ENCODE assay signal across 8 cellular contexts in genomic region chr7:129089521-129090212, GRCh38.
A peak's percentile ranks its signal among the peaks of the same experiment; 100 is the strongest.
DNase-seq lines count a peak whose midpoint lies in the region; ATAC-seq and TF ChIP-seq lines count a peak whose summit lies in the region.

No MANE protein-coding gene starts in this region.

- DNase-seq in fibroblast of pulmonary artery (ENCODE audit: low read depth) (peak; percentile 54), kidney tubule cell (ENCODE audit: low spot score) (no peak), KG1 (lab: John Stamatoyannopoulos, UW) (no peak), middle frontal gyrus (ENCODE audit: extremely low spot score, low spot score) (no peak)
- no peak for DNase-seq in stimulated activated CD8-positive, alpha-beta memory T cell treated with anti-CD3 and anti-CD28 coated beads, Interleukin-4, amount 100 ng/mL, for 48 hours

- TF ChIP-seq POLR2A in GM18505 (IDR thresholded peaks at IDR 0.05; ENCODE audit: borderline replicate concordance, extremely low read depth, insufficient read depth, insufficient read length), result no peak

- ATAC-seq in GM18505 (IDR thresholded peaks at IDR 0.05; ENCODE audit: unreplicated experiment) (peak; percentile 69), GM21619 (IDR thresholded peaks at IDR 0.05; ENCODE audit: unreplicated experiment) (peak; percentile 78), HG03571 (IDR thresholded peaks at IDR 0.05; ENCODE audit: unreplicated experiment) (peak; percentile 78)

- H3K4me3 ChIP-seq in fibroblast of pulmonary artery (replicated peaks; ENCODE audit: low read depth, low read length), result no peak overlapping the region

- no peak for TF ChIP-seq CTCF in fibroblast of pulmonary artery (IDR thresholded peaks at IDR 0.05; ENCODE audit: low read length, missing control alignments)
